Comparison of ENCODE assay signal across 11 cellular contexts in genomic region chr10:122838880-122839279, GRCh38. TPM values are rescaled to one million over a fixed set of nuclear protein-coding genes. Genes with fewer than 3 reads are reported as not detected.
"Had no signal": no experiment of that assay in that cellular context is flagged by ENCODE, and none has a peak within 500 bp of the region (broad histone marks: within the 10 kb centered on the region; RNA-seq: fewer than 3 reads in every experiment).

No MANE protein-coding gene starts in this region.

- H3K4me3 ChIP-seq: GM23248, GM23338, HAP-1 had no signal

- H2AFZ ChIP-seq: GM23248, GM23338 had no signal

- H3K9ac ChIP-seq: GM23248 had no signal

- H3K36me3 ChIP-seq: HAP-1 had no signal

- H3K27ac ChIP-seq: GM23248 had no signal

- FAIRE-seq: H1, H54 had no signal

- DNase-seq: GM23248, GOT3, H7, H9, HCEC 1CT, HFFc6 had no signal

- H3K4me2 ChIP-seq: GM23338 had no signal

- ATAC-seq: GM23338, HCT116 had no signal

- H3K9me3 ChIP-seq: HAP-1 had no signal

- H3K4me1 ChIP-seq: HAP-1 had no signal

RNA-seq across cellular contexts. Expression of gene FAM24B, which starts 40.5 kb away (rescaled TPM):
- total RNA-seq: H9 had no signal
